22 cellular contexts compared by ENCODE assay signal in genomic region chr11:96044747-96045146, GRCh38.
"Had no signal": no experiment of that assay in that cellular context is flagged by ENCODE, and none has a peak within 500 bp of the region (broad histone marks: within the 10 kb centered on the region; RNA-seq: fewer than 3 reads in every experiment).

No MANE protein-coding gene starts in this region.

- ATAC-seq: activated CD4-positive, CD25-positive, alpha-beta regulatory T cell treated with anti-CD3 and anti-CD28 coated beads, Interleukin-2, amount 50 U/mL, for 24 hours; activated CD8-positive, alpha-beta memory T cell treated with anti-CD3 and anti-CD28 coated beads, Interleukin-2, amount 10 ng/mL, durations not matched to agents 7 days and 5 days; K562 had no signal

- H3K9me3 Mint-ChIP-seq: activated naive CD4-positive, alpha-beta T cell treated with anti-CD3 and anti-CD28 coated beads, Interleukin-2, amount 10 ng/mL, durations not matched to agents 7 days and 5 days; activated T-cell treated with anti-CD3 and anti-CD28 coated beads, Interleukin-2, amount 50 U/mL, for 4 hours; activated T-helper 2 cell treated with anti-CD3 and anti-CD28 coated beads, Interferon-gamma antibody, Interleukin-2, Interleukin-4, amounts not matched to agents 10 μg/mL and 5 μg/mL and 100 μg/mL, durations not matched to agents 14 hours and 24 hours and 36 hours; central memory CD8-positive, alpha-beta T cell; T-helper 1 cell treated with Interleukin-12 subunit alpha and Interleukin-12 subunit beta and Interleukin-4 antibody, amounts not matched to agents 30 μg/mL and 1 μg/mL, for 36 hours had no signal

- H3K9me3 ChIP-seq: SJSA1 had no signal

- DNase-seq: activated CD4-positive, alpha-beta T cell treated with anti-CD3 and anti-CD28 coated beads for 48 hours; activated CD4-positive, alpha-beta T cell treated with anti-CD3 and anti-CD28 coated beads, Interleukin-2, amount 50 U/mL, for 48 hours; activated CD8-positive, alpha-beta memory T cell treated with anti-CD3 and anti-CD28 coated beads, Interleukin-2, amount 10 ng/mL, durations not matched to agents 7 days and 5 days; activated gamma-delta T cell treated with Interleukin-2 at 50 U/mL for 16 hours; activated naive CD4-positive, alpha-beta T cell treated with anti-CD3 and anti-CD28 coated beads, Interleukin-2, amount 10 ng/mL, durations not matched to agents 7 days and 5 days; activated T-cell treated with anti-CD3 and anti-CD28 coated beads, Interleukin-2, amount 50 U/mL, for 4 hours; aorta; Karpas-422; MM.1S; NCI-H1105; NCI-H1436 treated with DMSO at 0.1 percent for 48 hours; NCI-H187 treated with DMSO at 0.1 percent for 48 hours; NCI-H2081 treated with DMSO at 0.1 percent for 48 hours; NCI-H446; NCI-H524; SHP77 had no signal

- H3K27ac Mint-ChIP-seq: activated CD8-positive, alpha-beta memory T cell treated with anti-CD3 and anti-CD28 coated beads, Interleukin-2, amount 10 ng/mL, durations not matched to agents 7 days and 5 days; activated naive CD4-positive, alpha-beta T cell treated with anti-CD3 and anti-CD28 coated beads, Interleukin-2, amount 10 ng/mL, durations not matched to agents 7 days and 5 days; activated T-helper 2 cell treated with anti-CD3 and anti-CD28 coated beads, Interferon-gamma antibody, Interleukin-2, Interleukin-4, amounts not matched to agents 10 μg/mL and 5 μg/mL and 100 μg/mL, durations not matched to agents 14 hours and 24 hours and 36 hours; T-helper 1 cell treated with Interleukin-12 subunit alpha and Interleukin-12 subunit beta and Interleukin-4 antibody, amounts not matched to agents 30 μg/mL and 1 μg/mL, for 36 hours had no signal

- H3K27me3 ChIP-seq: SJSA1 had no signal

- H3K4me3 Mint-ChIP-seq: activated CD8-positive, alpha-beta memory T cell treated with anti-CD3 and anti-CD28 coated beads, Interleukin-2, amount 10 ng/mL, durations not matched to agents 7 days and 5 days; activated naive CD4-positive, alpha-beta T cell treated with anti-CD3 and anti-CD28 coated beads, Interleukin-2, amount 10 ng/mL, durations not matched to agents 7 days and 5 days; activated T-cell treated with anti-CD3 and anti-CD28 coated beads, Interleukin-2, amount 50 U/mL, for 4 hours; central memory CD8-positive, alpha-beta T cell; T-helper 1 cell treated with Interleukin-12 subunit alpha and Interleukin-12 subunit beta and Interleukin-4 antibody, amounts not matched to agents 30 μg/mL and 1 μg/mL, for 36 hours had no signal

- H3K4me3 ChIP-seq: K562, SJSA1 had no signal

- H3K27ac ChIP-seq: SJSA1 had no signal

- H3K36me3 ChIP-seq: SJSA1 had no signal

- H3K27me3 Mint-ChIP-seq: activated CD8-positive, alpha-beta memory T cell treated with anti-CD3 and anti-CD28 coated beads, Interleukin-2, amount 10 ng/mL, durations not matched to agents 7 days and 5 days; activated naive CD4-positive, alpha-beta T cell treated with anti-CD3 and anti-CD28 coated beads, Interleukin-2, amount 10 ng/mL, durations not matched to agents 7 days and 5 days; central memory CD8-positive, alpha-beta T cell had no signal
